13 cellular contexts compared by ENCODE assay signal in the genomic region with DNA sequence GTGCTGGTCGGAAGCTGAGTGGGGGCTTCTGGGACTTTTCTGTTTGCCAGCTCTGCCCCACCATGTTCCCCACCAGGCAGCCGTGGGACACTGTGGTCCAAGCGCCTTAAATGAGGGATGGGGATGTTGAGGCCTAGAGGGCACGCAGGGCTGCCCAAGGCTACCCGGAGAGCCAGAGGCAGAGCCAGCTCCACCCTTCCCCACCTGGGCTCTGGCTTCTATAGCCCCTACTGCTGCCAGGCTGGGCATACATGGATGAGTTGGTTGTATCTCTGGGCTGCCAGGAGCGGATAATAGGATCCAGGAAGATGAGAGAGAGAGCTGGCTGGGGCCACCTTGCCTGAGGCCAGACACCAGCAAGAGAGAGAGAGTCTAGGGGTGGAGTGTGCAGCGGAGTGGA. TPM values are rescaled to one million over a fixed set of nuclear protein-coding genes. Genes with fewer than 3 reads are reported as not detected.
DNase-seq lines count a peak whose midpoint lies in the region; ATAC-seq and TF ChIP-seq lines count a peak whose summit lies in the region.
"Had no signal": no experiment of that assay in that cellular context is flagged by ENCODE, and none has a peak within 500 bp of the region (broad histone marks: within the 10 kb centered on the region; RNA-seq: fewer than 3 reads in every experiment).

No MANE protein-coding gene starts in this region.

- peaks cover 10% of the 10 kb centered on the region for H3K4me1 Mint-ChIP-seq in T-helper 17 cell
- peaks cover 8% of the 10 kb centered on the region for H3K4me1 Mint-ChIP-seq in central memory CD8-positive, alpha-beta T cell

- no peak overlapping the region for H3K4me3 ChIP-seq in sigmoid colon
- H3K4me3 ChIP-seq: BLaER1 treated with 17β-estradiol and CSF1 and Interleukin-3, amounts not matched to agents 10 nM and 100 nM; GM23248 had no signal

- no peaks in the 10 kb centered on the region for H3K36me3 ChIP-seq in sigmoid colon
- H3K36me3 ChIP-seq: BLaER1 treated with 17β-estradiol and CSF1 and Interleukin-3, amounts not matched to agents 10 nM and 100 nM had no signal

- ATAC-seq in T-helper 17 cell (no peak), GM18502 (IDR thresholded peaks at IDR 0.05; ENCODE audit: poor library complexity, unreplicated experiment) (no peak), SK-N-SH treated with all-trans-retinoic acid at 6 μM for 48 hours (no peak)
- ATAC-seq in central memory CD8-positive, alpha-beta T cell (replicated peaks; ENCODE audit: extremely low read depth, poor library complexity, severe bottlenecking), result no peak
- ATAC-seq: CD8-positive, alpha-beta T cell had no signal

- no peaks in the 10 kb centered on the region for H3K9me3 ChIP-seq in T-helper 17 cell (ENCODE audit: control insufficient read depth, low read length, poor library complexity, severe bottlenecking)
- H3K9me3 ChIP-seq in sigmoid colon, result no peaks in the 10 kb centered on the region
- H3K9me3 ChIP-seq: BLaER1 treated with 17β-estradiol and CSF1 and Interleukin-3, amounts not matched to agents 10 nM and 100 nM had no signal

- peaks cover 11% of the 10 kb centered on the region for H3K27me3 Mint-ChIP-seq in T-helper 17 cell
- H3K27me3 Mint-ChIP-seq in central memory CD8-positive, alpha-beta T cell, result peaks cover 8% of the 10 kb centered on the region

- H3K36me3 Mint-ChIP-seq in T-helper 17 cell (ENCODE audit: low read depth), result no peaks in the 10 kb centered on the region
- peaks cover 1% of the 10 kb centered on the region for H3K36me3 Mint-ChIP-seq in central memory CD8-positive, alpha-beta T cell (ENCODE audit: insufficient read depth)
- H3K36me3 Mint-ChIP-seq: CD8-positive, alpha-beta T cell had no signal

- no peak for TF ChIP-seq EP300 in sigmoid colon (IDR thresholded peaks at IDR 0.05)

- H3K9me3 Mint-ChIP-seq in central memory CD8-positive, alpha-beta T cell, result no peaks in the 10 kb centered on the region
- H3K9me3 Mint-ChIP-seq: CD8-positive, alpha-beta T cell had no signal

- no peak overlapping the region for H3K27ac ChIP-seq in sigmoid colon
- H3K27ac ChIP-seq: BLaER1 treated with 17β-estradiol and CSF1 and Interleukin-3, amounts not matched to agents 10 nM and 100 nM; GM23248; HL-60 had no signal

- DNase-seq in T-helper 17 cell (no peak), mesenteric fat pad (ENCODE audit: low spot score) (peak; percentile 76), sigmoid colon (peak; percentile 30), DMS 273 (lab: John Stamatoyannopoulos, UW; ENCODE audit: unreplicated experiment) (no peak)
- DNase-seq in central memory CD8-positive, alpha-beta T cell (ENCODE audit: low spot score in 2 of 2), result no peak
- DNase-seq: CD8-positive, alpha-beta T cell; GM23248; HCEC 1CT had no signal

- 93 to 96% methylated on average over 7 of the region's 7 CpGs for WGBS in sigmoid colon, 2 donors

- intact Hi-C loops in sigmoid colon (cut with DNase I), result no loop called here

- TF ChIP-seq CTCF in sigmoid colon (IDR thresholded peaks at IDR 0.05), result no peak

- peak overlapping the region; percentile 51 for H3K27ac Mint-ChIP-seq in T-helper 17 cell
- peak overlapping the region; percentile 9 for H3K27ac Mint-ChIP-seq in central memory CD8-positive, alpha-beta T cell (ENCODE audit: low read depth)
- H3K27ac Mint-ChIP-seq: B cell; CD8-positive, alpha-beta T cell had no signal

- H3K27me3 ChIP-seq in sigmoid colon, result no peaks in the 10 kb centered on the region
- H3K27me3 ChIP-seq: BLaER1 treated with 17β-estradiol and CSF1 and Interleukin-3, amounts not matched to agents 10 nM and 100 nM had no signal

- no peak for TF ChIP-seq POLR2A in sigmoid colon (IDR thresholded peaks at IDR 0.05)

- peaks cover 0 to 22% (median 12%) of the 10 kb centered on the region in 4 donors for H3K4me1 ChIP-seq in sigmoid colon

- peak overlapping the region; percentile 64 for H3K4me3 Mint-ChIP-seq in T-helper 17 cell
- no peak overlapping the region for H3K4me3 Mint-ChIP-seq in central memory CD8-positive, alpha-beta T cell
- H3K4me3 Mint-ChIP-seq: B cell; CD8-positive, alpha-beta T cell had no signal

TF ChIP-seq in SK-N-SH treated with all-trans-retinoic acid at 6 μM for 48 hours, 23 proteins besides CTCF, POLR2A, EP300 and RAD21:
- TF ChIP-seq RARB (CRISPR knock-in tag; IDR thresholded peaks at IDR 0.05), result no peak
- TF ChIP-seq BACH2 (CRISPR knock-in tag; IDR thresholded peaks at IDR 0.05; ENCODE audit: borderline replicate concordance), result no peak
- TF ChIP-seq, protein P1, sequence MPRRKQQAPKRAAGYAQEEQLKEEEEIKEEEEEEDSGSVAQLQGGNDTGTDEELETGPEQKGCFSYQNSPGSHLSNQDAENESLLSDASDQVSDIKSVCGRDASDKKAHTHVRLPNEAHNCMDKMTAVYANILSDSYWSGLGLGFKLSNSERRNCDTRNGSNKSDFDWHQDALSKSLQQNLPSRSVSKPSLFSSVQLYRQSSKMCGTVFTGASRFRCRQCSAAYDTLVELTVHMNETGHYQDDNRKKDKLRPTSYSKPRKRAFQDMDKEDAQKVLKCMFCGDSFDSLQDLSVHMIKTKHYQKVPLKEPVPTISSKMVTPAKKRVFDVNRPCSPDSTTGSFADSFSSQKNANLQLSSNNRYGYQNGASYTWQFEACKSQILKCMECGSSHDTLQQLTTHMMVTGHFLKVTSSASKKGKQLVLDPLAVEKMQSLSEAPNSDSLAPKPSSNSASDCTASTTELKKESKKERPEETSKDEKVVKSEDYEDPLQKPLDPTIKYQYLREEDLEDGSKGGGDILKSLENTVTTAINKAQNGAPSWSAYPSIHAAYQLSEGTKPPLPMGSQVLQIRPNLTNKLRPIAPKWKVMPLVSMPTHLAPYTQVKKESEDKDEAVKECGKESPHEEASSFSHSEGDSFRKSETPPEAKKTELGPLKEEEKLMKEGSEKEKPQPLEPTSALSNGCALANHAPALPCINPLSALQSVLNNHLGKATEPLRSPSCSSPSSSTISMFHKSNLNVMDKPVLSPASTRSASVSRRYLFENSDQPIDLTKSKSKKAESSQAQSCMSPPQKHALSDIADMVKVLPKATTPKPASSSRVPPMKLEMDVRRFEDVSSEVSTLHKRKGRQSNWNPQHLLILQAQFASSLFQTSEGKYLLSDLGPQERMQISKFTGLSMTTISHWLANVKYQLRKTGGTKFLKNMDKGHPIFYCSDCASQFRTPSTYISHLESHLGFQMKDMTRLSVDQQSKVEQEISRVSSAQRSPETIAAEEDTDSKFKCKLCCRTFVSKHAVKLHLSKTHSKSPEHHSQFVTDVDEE (CRISPR knock-in tag; IDR thresholded peaks at IDR 0.05), result no peak
- no peak for TF ChIP-seq POU6F1 (CRISPR knock-in tag; IDR thresholded peaks at IDR 0.05; ENCODE audit: borderline replicate concordance, low read depth)
- TF ChIP-seq CSRNP3 (CRISPR knock-in tag; IDR thresholded peaks at IDR 0.05), result no peak
- no peak for TF ChIP-seq ZFP3 (CRISPR knock-in tag; IDR thresholded peaks at IDR 0.05)
- TF ChIP-seq ZNF8 (CRISPR knock-in tag; IDR thresholded peaks at IDR 0.05), result no peak
- TF ChIP-seq ISL1 (CRISPR knock-in tag; IDR thresholded peaks at IDR 0.05), result no peak

RNA-seq across cellular contexts. Expression of gene PTPRU, which starts 49.4 kb away (rescaled TPM):
- total RNA-seq in T-helper 17 cell (not detected), mesenteric fat pad (17.2 TPM), sigmoid colon (10 to 100 TPM in 3 of 4 donors, 1 to 10 TPM in 1; 8.2 to 35.7 (median 25.1) TPM)
- 1 to 10 TPM in 2 of 3 donors, under 1 TPM in 1; 0.92 to 7.9 (median 1.8) TPM for polyA plus RNA-seq in sigmoid colon

RNA-seq across cellular contexts. Expression of gene MECR, which starts 55.0 kb away (rescaled TPM):
- total RNA-seq in T-helper 17 cell (1 to 10 TPM; 7.6 to 8.0 TPM), mesenteric fat pad (57.4 TPM), sigmoid colon (10 to 100 TPM in 3 of 4 donors, 1 to 10 TPM in 1; 9.2 to 26.6 (median 18.5) TPM)
- polyA plus RNA-seq in sigmoid colon, result 10 to 100 TPM; 10.4 to 17.7 (median 12.6) TPM

Comparison
In these comparisons a context has a peak if more than half of its experiments do, and no peak if none do; other contexts are left out.
1. DNase-seq: peak in mesenteric fat pad (single experiment) and sigmoid colon (single experiment); none in T-helper 17 cell (0 of 3), central memory CD8-positive, alpha-beta T cell (0 of 2) and DMS 273 (single experiment).
2. RNA of gene PTPRU, which starts 49.4 kb away (total RNA-seq): 8.2 to 35.7 TPM in sigmoid colon and 17.2 TPM in mesenteric fat pad (single experiment); not detected in T-helper 17 cell; every median in the first group is over 4 times any median in the second.